ENCODE assay signal across 17 cellular contexts in genomic region chr5:74031536-74031935, GRCh38.
"Had no signal": no experiment of that assay in that cellular context is flagged by ENCODE, and none has a peak within 500 bp of the region (broad histone marks: within the 10 kb centered on the region; RNA-seq: fewer than 3 reads in every experiment).

No MANE protein-coding gene starts in this region.

- DNase-seq: KBM-7, NCI-H1092, NCI-H1105 treated with DMSO at 0.1 percent for 48 hours, NCI-H1417 treated with DMSO at 0.1 percent for 48 hours, NCI-H146, NCI-H1694 treated with DMSO at 0.1 percent for 48 hours, NCI-H2081, NCI-H2107, NCI-H2227 treated with DMSO at 0.1 percent for 48 hours, NCI-H510A, NCI-H524 treated with DMSO at 0.1 percent for 48 hours, NCI-H69, NCI-H774, Right ventricle myocardium superior, RPMI8226, SIG-M5 had no signal

- ATAC-seq: SK-N-SH treated with all-trans-retinoic acid at 6 μM for 48 hours had no signal
